In genomic region chr1:42328916-42329496, GRCh38 we compare ENCODE assay signal across 25 cellular contexts. TPM values are rescaled to one million over a fixed set of nuclear protein-coding genes. Genes with fewer than 3 reads are reported as not detected.
"Had no signal": no experiment of that assay in that cellular context is flagged by ENCODE, and none has a peak within 500 bp of the region (broad histone marks: within the 10 kb centered on the region; RNA-seq: fewer than 3 reads in every experiment).

No MANE protein-coding gene starts in this region.

- H3K27me3 Mint-ChIP-seq: activated B cell treated with CpG ODN at 0.5 μM for 24 hours; activated CD4-positive, alpha-beta T cell treated with anti-CD3 and anti-CD28 coated beads for 36 hours; activated T-cell treated with anti-CD3 and anti-CD28 coated beads, Interleukin-2, amount 50 U/mL, for 24 hours; naive thymus-derived CD4-positive, alpha-beta T cell had no signal

- H3K27ac ChIP-seq: ovary, psoas muscle, right atrium auricular region, upper lobe of right lung had no signal

- H3K4me3 Mint-ChIP-seq: activated B cell treated with CpG ODN at 0.5 μM for 24 hours; activated CD4-positive, alpha-beta T cell treated with anti-CD3 and anti-CD28 coated beads for 36 hours; activated T-cell treated with anti-CD3 and anti-CD28 coated beads, Interleukin-2, amount 50 U/mL, for 24 hours; immature natural killer cell; T-helper 1 cell treated with Interleukin-12 subunit alpha and Interleukin-12 subunit beta and Interleukin-4 antibody, amounts not matched to agents 30 μg/mL and 1 μg/mL, for 36 hours had no signal

- H3K36me3 ChIP-seq: ovary, right atrium auricular region, upper lobe of right lung had no signal

- H3K4me3 ChIP-seq: lung, ovary, psoas muscle, right atrium auricular region, upper lobe of right lung had no signal

- H3K27me3 ChIP-seq: ovary, right atrium auricular region, upper lobe of right lung had no signal

- H3K36me3 Mint-ChIP-seq: immature natural killer cell had no signal

- H3K9me3 Mint-ChIP-seq: activated B cell treated with CpG ODN at 0.5 μM for 24 hours; activated T-cell treated with anti-CD3 and anti-CD28 coated beads, Interleukin-2, amount 50 U/mL, for 24 hours; immature natural killer cell; T-helper 1 cell treated with Interleukin-12 subunit alpha and Interleukin-12 subunit beta and Interleukin-4 antibody, amounts not matched to agents 30 μg/mL and 1 μg/mL, for 36 hours had no signal

- H3K9me3 ChIP-seq: ovary, psoas muscle, right atrium auricular region, upper lobe of right lung had no signal

- H3K27ac Mint-ChIP-seq: activated B cell treated with CpG ODN at 0.5 μM for 24 hours; activated CD4-positive, alpha-beta T cell treated with anti-CD3 and anti-CD28 coated beads for 36 hours; activated T-cell treated with anti-CD3 and anti-CD28 coated beads, Interleukin-2, amount 50 U/mL, for 24 hours; T-helper 1 cell treated with Interleukin-12 subunit alpha and Interleukin-12 subunit beta and Interleukin-4 antibody, amounts not matched to agents 30 μg/mL and 1 μg/mL, for 36 hours had no signal

- FAIRE-seq: endometrium had no signal

- DNase-seq: activated B cell treated with CpG ODN at 0.5 μM for 24 hours; activated CD4-positive, alpha-beta T cell treated with anti-CD3 and anti-CD28 coated beads for 36 hours; activated CD4-positive, alpha-beta T cell treated with anti-CD3 and anti-CD28 coated beads, Interleukin-2, amount 50 U/mL, for 4 hours; activated CD8-positive, alpha-beta memory T cell treated with anti-CD3 and anti-CD28 coated beads for 24 hours; activated CD8-positive, alpha-beta memory T cell treated with anti-CD3 and anti-CD28 coated beads, Interleukin-2, amount 50 U/mL, for 4 hours; activated naive CD4-positive, alpha-beta T cell treated with Interleukin-2 at 50 U/mL for 16 hours; activated T-cell treated with anti-CD3 and anti-CD28 coated beads, Interleukin-2, amount 50 U/mL, for 24 hours; amygdala; cortex of kidney; erythroblast; foreskin fibroblast; immature natural killer cell; naive thymus-derived CD4-positive, alpha-beta T cell; ovary; psoas muscle; stimulated activated CD4-positive, alpha-beta T cell treated with anti-CD3 and anti-CD28 coated beads, Interleukin-4, amount 100 ng/mL, for 24 hours; stimulated activated naive CD8-positive, alpha-beta T cell treated with anti-CD3 and anti-CD28 coated beads, Interleukin-15, Interleukin-2, amounts not matched to agents 100 U/mL and 50 U/mL, for 24 hours; T1000; upper lobe of right lung had no signal

- ATAC-seq: activated CD4-positive, alpha-beta T cell treated with anti-CD3 and anti-CD28 coated beads for 36 hours; left lobe of liver; naive thymus-derived CD4-positive, alpha-beta T cell; psoas muscle; stimulated activated naive CD8-positive, alpha-beta T cell treated with anti-CD3 and anti-CD28 coated beads, Interleukin-15, Interleukin-2, amounts not matched to agents 100 U/mL and 50 U/mL, for 24 hours; upper lobe of right lung had no signal

RNA-seq across cellular contexts. Expression of gene RIMKLA, which starts 51.6 kb away (rescaled TPM):
- polyA plus RNA-seq: fibroblast of lung; naive thymus-derived CD4-positive, alpha-beta T cell had no signal
